In the genomic region with DNA sequence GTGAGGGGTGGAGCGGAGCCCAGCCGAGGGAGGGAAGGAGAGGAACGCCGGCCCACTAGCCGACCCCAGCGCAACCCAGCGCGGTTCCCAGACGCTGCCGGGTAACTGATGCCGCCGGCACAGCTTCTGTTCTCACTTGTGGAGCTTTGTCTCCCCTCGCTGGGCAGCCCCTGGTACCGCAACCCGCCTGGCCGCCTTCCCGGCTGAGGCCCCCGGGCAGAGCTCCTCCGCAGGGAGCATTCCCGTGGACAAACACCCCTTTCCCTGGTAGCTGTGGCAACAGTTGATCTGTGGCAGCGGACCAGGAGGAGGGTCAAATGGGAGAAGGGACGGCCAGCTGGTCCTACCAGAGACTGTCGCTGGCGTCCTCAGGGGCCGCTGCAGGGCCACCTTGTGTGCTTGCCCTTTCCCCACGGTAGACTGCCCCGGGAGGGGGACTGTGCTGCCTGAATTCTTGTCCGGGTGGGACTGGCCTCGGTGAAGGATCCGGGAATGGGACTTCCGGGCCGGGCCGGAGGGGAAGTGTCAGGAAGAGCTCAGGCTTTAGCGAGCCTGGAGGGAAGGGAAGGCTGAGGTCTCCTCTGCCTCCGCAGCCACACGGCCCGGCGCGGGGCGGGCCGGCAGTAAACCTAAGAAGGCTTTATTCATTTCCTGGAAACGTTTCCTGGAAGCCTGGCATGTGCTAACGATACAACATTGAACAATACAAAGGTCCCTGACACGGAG, we compare ENCODE assay signal across 9 cellular contexts.
A peak's percentile ranks its signal among the peaks of the same experiment; 100 is the strongest.
DNase-seq lines count a peak whose midpoint lies in the region; ATAC-seq and TF ChIP-seq lines count a peak whose summit lies in the region.
"Had no signal": no experiment of that assay in that cellular context is flagged by ENCODE, and none has a peak within 500 bp of the region (broad histone marks: within the 10 kb centered on the region; RNA-seq: fewer than 3 reads in every experiment).

No MANE protein-coding gene starts in this region.

- H3K27ac Mint-ChIP-seq in MCF 10A (ENCODE audit: low read depth, unreplicated experiment): no peak overlapping the region
- peak overlapping the region; percentile 66 for H3K27ac Mint-ChIP-seq in endodermal cell
- H3K27ac Mint-ChIP-seq in type B pancreatic cell: peak overlapping the region; percentile 6
- H3K27ac Mint-ChIP-seq: activated naive CD4-positive, alpha-beta T cell treated with anti-CD3 and anti-CD28 coated beads, Interleukin-2, amount 50 U/mL, for 72 hours had no signal

- peak overlapping the region; percentile 29 to 60 for H3K27ac ChIP-seq in breast epithelium
- H3K27ac ChIP-seq in OCI-LY7 (ENCODE audit: low read depth, low read length, poor library complexity, severe bottlenecking): no peak overlapping the region
- peak overlapping the region; percentile 64 for H3K27ac ChIP-seq in endodermal cell (ENCODE audit: low read depth, low read length)

- H3K9me3 Mint-ChIP-seq in MCF 10A (ENCODE audit: unreplicated experiment): peaks cover 16% of the 10 kb centered on the region
- H3K9me3 Mint-ChIP-seq in endodermal cell: no peaks in the 10 kb centered on the region
- no peaks in the 10 kb centered on the region for H3K9me3 Mint-ChIP-seq in type B pancreatic cell
- H3K9me3 Mint-ChIP-seq: activated naive CD4-positive, alpha-beta T cell treated with anti-CD3 and anti-CD28 coated beads, Interleukin-2, amount 50 U/mL, for 72 hours had no signal

- H3K27me3 Mint-ChIP-seq in MCF 10A (ENCODE audit: insufficient read depth, unreplicated experiment): no peaks in the 10 kb centered on the region
- peaks cover 39% of the 10 kb centered on the region for H3K27me3 Mint-ChIP-seq in endodermal cell (ENCODE audit: insufficient read depth)
- peaks cover 66% of the 10 kb centered on the region for H3K27me3 Mint-ChIP-seq in type B pancreatic cell

- H3K36me3 Mint-ChIP-seq in MCF 10A (ENCODE audit: insufficient read depth, unreplicated experiment): peaks cover 10% of the 10 kb centered on the region
- no peaks in the 10 kb centered on the region for H3K36me3 Mint-ChIP-seq in endodermal cell (ENCODE audit: low read depth)
- no peaks in the 10 kb centered on the region for H3K36me3 Mint-ChIP-seq in type B pancreatic cell
- H3K36me3 Mint-ChIP-seq: activated naive CD4-positive, alpha-beta T cell treated with anti-CD3 and anti-CD28 coated beads, Interleukin-2, amount 50 U/mL, for 72 hours had no signal

- CTCF ChIA-PET in MCF 10A (lab: Yijun Ruan, JAX): interaction anchor here (0.6 to 1.9 kb wide), 2 partner anchors 14 to 557 kb away, joined by 3 to 9 read pairs; no protein-coding TSS in a partner anchor
- CTCF ChIA-PET in OCI-LY7 (lab: Charles Lee; ENCODE audit: unreplicated experiment): no interaction called here

- no peak overlapping the region for H2AFZ ChIP-seq in OCI-LY7 (ENCODE audit: low read length)

- DNase-seq in breast epithelium (ENCODE audit: low spot score in 2 of 2): peak; percentile 25 to 72
- no peak for DNase-seq in MCF 10A (ENCODE audit: unreplicated experiment)
- no peak for DNase-seq in OCI-LY7 (ENCODE audit: low spot score)
- DNase-seq in endodermal cell: peak; percentile 96
- peak; percentile 68 for DNase-seq in medulla oblongata (ENCODE audit: extremely low spot score)
- DNase-seq in type B pancreatic cell (ENCODE audit: extremely low spot score, unreplicated experiment): peak; percentile 89

- WGBS in endodermal cell (ENCODE audit: insufficient coverage in 1 of 2, insufficient read length in 1 of 2), 2 experiments: 12 to 13% methylated on average over 29 to 44 of the region's 44 CpGs

- H3K4me3 Mint-ChIP-seq in MCF 10A (ENCODE audit: unreplicated experiment) (no peak overlapping the region), endodermal cell (peak overlapping the region; percentile 68), type B pancreatic cell (peak overlapping the region; percentile 81)

- TF ChIP-seq POLR2A in breast epithelium (IDR thresholded peaks at IDR 0.05): no peak

- intact Hi-C loops in breast epithelium (cut with DNase I; ENCODE audit: low total_unique reads) (no loop called here), MCF 10A (cut with micrococcal nuclease) (no loop called here), OCI-LY7 (cut with micrococcal nuclease; ENCODE audit: unreplicated experiment) (no loop called here)

- H3K4me1 ChIP-seq in breast epithelium (no peaks in the 10 kb centered on the region), OCI-LY7 (ENCODE audit: insufficient read depth, low read length, poor library complexity, severe bottlenecking) (no peaks in the 10 kb centered on the region), endodermal cell (ENCODE audit: control insufficient read depth, insufficient read depth, low read length) (peaks cover 3% of the 10 kb centered on the region)

- peaks cover 0 to 4% of the 10 kb centered on the region in 2 donors for H3K27me3 ChIP-seq in breast epithelium
- H3K27me3 ChIP-seq in endodermal cell (ENCODE audit: control insufficient read depth, insufficient read depth, low read length, poor library complexity, severe bottlenecking): peaks cover 36% of the 10 kb centered on the region

- POLR2A ChIA-PET in MCF 10A (lab: Yijun Ruan, JAX) (no interaction called here), OCI-LY7 (lab: Charles Lee) (no interaction called here)

- BruUV-seq in MCF 10A (replicated peaks; lab: Mats Ljungman, UMichigan): no TSS peak
- BruUV-seq in OCI-LY7 (replicated peaks; lab: Mats Ljungman, UMichigan): no TSS peak

- H3K9me2 ChIP-seq in OCI-LY7 (ENCODE audit: insufficient read depth, low read length): no peaks in the 10 kb centered on the region

- H3K9me3 ChIP-seq in breast epithelium: no peaks in the 10 kb centered on the region
- no peaks in the 10 kb centered on the region for H3K9me3 ChIP-seq in OCI-LY7 (ENCODE audit: low read length)
- no peaks in the 10 kb centered on the region for H3K9me3 ChIP-seq in endodermal cell (ENCODE audit: control insufficient read depth, low read length)

- H3K79me2 ChIP-seq in OCI-LY7 (ENCODE audit: insufficient read depth, low read depth, low read length): no peaks in the 10 kb centered on the region

- no peaks in the 10 kb centered on the region for H4K20me1 ChIP-seq in OCI-LY7 (ENCODE audit: insufficient read depth, low read length)

- ATAC-seq in HG02678 (IDR thresholded peaks at IDR 0.05; ENCODE audit: unreplicated experiment) (no peak), GM19023 (IDR thresholded peaks at IDR 0.05; ENCODE audit: unreplicated experiment) (no peak)

- H3K9ac ChIP-seq in endodermal cell (ENCODE audit: extremely low read depth, low read length, poor library complexity, severe bottlenecking): no peak overlapping the region

- TF ChIP-seq CTCF in breast epithelium (IDR thresholded peaks at IDR 0.05) (peak in 2 of 3 donors; percentile 22 to 43), MCF 10A (IDR thresholded peaks at IDR 0.05; ENCODE audit: unreplicated experiment) (no peak), OCI-LY7 (conservative IDR thresholded peaks at IDR 0.05; ENCODE audit: low read length) (0 out of 2 replicates have a peak, but pooled peaks have one; percentile 13), endodermal cell (conservative IDR thresholded peaks at IDR 0.05) (peak; percentile 99), type B pancreatic cell (conservative IDR thresholded peaks at IDR 0.05) (peak; percentile 97)

- H3K4me3 ChIP-seq in breast epithelium (peak overlapping the region; percentile 52 to 75 (median 58)), OCI-LY7 (ENCODE audit: low read depth, low read length, poor library complexity, severe bottlenecking) (no peak overlapping the region), endodermal cell (ENCODE audit: low read length) (peak overlapping the region; percentile 69)

- H3K4me1 Mint-ChIP-seq in MCF 10A (ENCODE audit: insufficient read depth, unreplicated experiment) (no peaks in the 10 kb centered on the region), endodermal cell (peaks cover 14% of the 10 kb centered on the region), type B pancreatic cell (ENCODE audit: unreplicated experiment) (peaks cover 8% of the 10 kb centered on the region)

- H3K36me3 ChIP-seq in breast epithelium: no peaks in the 10 kb centered on the region
- H3K36me3 ChIP-seq in OCI-LY7 (ENCODE audit: insufficient read depth, low read length): no peaks in the 10 kb centered on the region
- H3K36me3 ChIP-seq in endodermal cell (ENCODE audit: control insufficient read depth, insufficient read depth, low read length): no peaks in the 10 kb centered on the region

- H3K4me2 ChIP-seq in OCI-LY7 (ENCODE audit: low read length): no peak overlapping the region

Comparison
In these comparisons a context has a peak if more than half of its experiments do, and no peak if none do; other contexts are left out.
1. DNase-seq: peak in breast epithelium (2 of 2), endodermal cell (single experiment), medulla oblongata (single experiment) and type B pancreatic cell (single experiment); none in MCF 10A (single experiment) and OCI-LY7 (single experiment).